ENCODE assay signal across 9 cellular contexts in the genomic region with DNA sequence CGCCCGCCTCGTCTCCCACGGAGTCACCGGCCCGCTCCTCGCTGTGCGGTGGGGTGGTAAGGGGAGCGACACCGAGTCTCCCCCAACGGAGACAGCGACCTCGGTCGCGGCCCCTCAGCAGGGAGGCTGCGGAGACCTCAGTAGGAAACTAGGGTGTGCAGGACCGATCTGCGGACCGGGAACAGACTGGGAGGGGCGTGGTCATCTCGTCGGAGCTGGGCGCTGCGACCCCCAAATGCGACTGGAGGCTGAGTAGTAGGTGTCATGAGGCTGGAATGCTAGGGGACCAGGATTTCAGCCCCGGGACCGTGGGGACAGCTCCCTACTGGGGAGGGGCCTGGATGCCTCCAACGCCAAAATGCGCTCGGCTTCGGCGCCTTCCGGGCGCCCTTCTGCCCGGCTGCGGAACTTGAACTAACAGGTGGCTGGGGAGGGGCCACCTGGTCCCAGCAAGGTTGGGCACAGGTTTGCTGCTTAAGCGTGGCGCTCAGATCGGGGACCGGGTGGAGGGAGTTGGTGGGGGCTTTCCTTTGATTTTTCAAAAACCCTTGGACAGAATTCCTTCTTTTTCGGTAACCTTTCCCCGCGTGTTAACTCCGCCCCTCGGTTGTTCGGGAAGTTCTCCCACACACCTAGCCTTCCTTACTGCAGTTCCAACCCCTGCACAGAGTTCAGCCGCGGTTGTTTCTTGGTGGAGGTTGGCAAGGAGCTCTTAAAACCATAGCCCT. TPM values are rescaled to one million over a fixed set of nuclear protein-coding genes. Genes with fewer than 3 reads are reported as not detected.
DNase-seq lines count a peak whose midpoint lies in the region; ATAC-seq and TF ChIP-seq lines count a peak whose summit lies in the region.
"Had no signal": no experiment of that assay in that cellular context is flagged by ENCODE, and none has a peak within 500 bp of the region (broad histone marks: within the 10 kb centered on the region; RNA-seq: fewer than 3 reads in every experiment).

No MANE protein-coding gene starts in this region.

- TF ChIP-seq EP300 in gastroesophageal sphincter (IDR thresholded peaks at IDR 0.05): no peak

- intact Hi-C loops in CD14-positive monocyte (cut with micrococcal nuclease): no loop called here

- no peaks in the 10 kb centered on the region for H3K9me3 Mint-ChIP-seq in GM23338
- peaks cover 0 to 14% (median 8%) of the 10 kb centered on the region in 7 donors for H3K9me3 Mint-ChIP-seq in CD14-positive monocyte

- H3K9me3 ChIP-seq in SK-N-MC (ENCODE audit: low read depth, low read length) (no peaks in the 10 kb centered on the region), gastroesophageal sphincter (no peaks in the 10 kb centered on the region)

- H3K36me3 ChIP-seq in GM23338 (ENCODE audit: insufficient read depth) (no peaks in the 10 kb centered on the region), SK-N-MC (ENCODE audit: insufficient read depth, low read length) (no peaks in the 10 kb centered on the region), gastroesophageal sphincter (no peaks in the 10 kb centered on the region)

- ATAC-seq in GM23338: peak; percentile 46
- ATAC-seq in gastroesophageal sphincter: no peak

- H3K9me2 ChIP-seq in GM23338 (ENCODE audit: insufficient read depth): no peaks in the 10 kb centered on the region

- peaks cover 17% of the 10 kb centered on the region; the same call in 1 of the 2 replicates for H3K4me1 ChIP-seq in GM23338 (ENCODE audit: insufficient read depth)
- H3K4me1 ChIP-seq in gastroesophageal sphincter: peaks cover 0 to 25% (median 13%) of the 10 kb centered on the region in 3 donors

- peak overlapping the region; percentile 84 for H3K4me3 ChIP-seq in GM23338
- H3K4me3 ChIP-seq in SK-N-MC: peak overlapping the region; percentile 81
- peak overlapping the region; percentile 31 to 58 for H3K4me3 ChIP-seq in gastroesophageal sphincter
- peak overlapping the region; percentile 45 for H3K4me3 ChIP-seq in retinal pigment epithelial cell (ENCODE audit: low read length)

- no peaks in the 10 kb centered on the region; the same call in 1 of the 2 replicates for H4K20me1 ChIP-seq in GM23338 (replicated peaks; ENCODE audit: insufficient read depth)

- peaks cover 50% of the 10 kb centered on the region for H3K27me3 Mint-ChIP-seq in GM23338 (ENCODE audit: insufficient read depth, low read depth, poor library complexity)
- H3K27me3 Mint-ChIP-seq in CD14-positive monocyte (ENCODE audit: low read depth in 3 of 3): peaks cover 64 to 70% (median 66%) of the 10 kb centered on the region in 3 donors

- peak overlapping the region; percentile 70 for H3K4me3 Mint-ChIP-seq in GM23338
- H3K4me3 Mint-ChIP-seq in CD14-positive monocyte: peak overlapping the region in 1 of 2 donors; percentile 85

- H3K27me3 ChIP-seq in GM23338 (ENCODE audit: insufficient read depth) (peaks cover 45% of the 10 kb centered on the region), gastroesophageal sphincter (peaks cover 79% of the 10 kb centered on the region)

- H3K4me1 Mint-ChIP-seq in GM23338 (peaks cover 29% of the 10 kb centered on the region), CD14-positive monocyte (peaks cover 8% of the 10 kb centered on the region)

- H3K27ac Mint-ChIP-seq in GM23338: no peak overlapping the region
- H3K27ac Mint-ChIP-seq in CD14-positive monocyte: no peak overlapping the region

- H3K27ac ChIP-seq in GM23338 (ENCODE audit: low read depth) (no peak overlapping the region), SK-N-MC (no peak overlapping the region), gastroesophageal sphincter (peak overlapping the region in 1 of 4 donors; percentile 51)

- no peak for TF ChIP-seq POLR2A in gastroesophageal sphincter (IDR thresholded peaks at IDR 0.05)

- peak overlapping the region; percentile 86 for H2AFZ ChIP-seq in GM23338

- H3K36me3 Mint-ChIP-seq in GM23338 (ENCODE audit: low read depth) (no peaks in the 10 kb centered on the region), CD14-positive monocyte (no peaks in the 10 kb centered on the region)

- H3K79me2 ChIP-seq in GM23338 (replicated peaks; ENCODE audit: insufficient read depth): no peaks in the 10 kb centered on the region

- H3K9ac ChIP-seq in SK-N-MC (ENCODE audit: insufficient read length): no peak overlapping the region

- peak overlapping the region; percentile 99 for H3K4me2 ChIP-seq in GM23338

- DNase-seq in GM23338 (ENCODE audit: low spot score): peak; percentile 71
- DNase-seq in SK-N-MC (ENCODE audit: low read depth, low spot score): no peak
- no peak for DNase-seq in retinal pigment epithelial cell (ENCODE audit: low read depth)
- DNase-seq in superior temporal gyrus (ENCODE audit: extremely low spot score): no peak
- no peak for DNase-seq in activated CD8-positive, alpha-beta memory T cell treated with anti-CD3 and anti-CD28 coated beads, Interleukin-2, amount 50 U/mL, for 48 hours
- DNase-seq in CD14-positive monocyte (ENCODE audit: low spot score): no peak
- DNase-seq in CD1c-positive myeloid dendritic cell (ENCODE audit: extremely low spot score): no peak

- 0 out of 2 replicates have a peak, but pooled peaks cover 4% of the 10 kb centered on the region for H3F3A ChIP-seq in GM23338 (replicated peaks; ENCODE audit: low read depth)

- 13 to 15% methylated on average over 10 to 12 of the region's 48 CpGs for whole genome bisulfite sequencing in gastroesophageal sphincter (ENCODE audit: low coverage in 1 of 2), 2 donors

- TF ChIP-seq CTCF in GM23338 (conservative IDR thresholded peaks at IDR 0.05; ENCODE audit: low read depth in 2 of 2) (no peak), gastroesophageal sphincter (IDR thresholded peaks at IDR 0.05) (no peak), retinal pigment epithelial cell (conservative IDR thresholded peaks at IDR 0.05; ENCODE audit: low read depth, low read length) (no peak), CD14-positive monocyte (IDR thresholded peaks at IDR 0.05) (no peak)

TF ChIP-seq in GM23338, 12 proteins besides CTCF, POLR2A, EP300 and RAD21 (continues in another document):
- TF ChIP-seq ZNF331 (CRISPR knock-in tag; IDR thresholded peaks at IDR 0.05; ENCODE audit: low read depth): no peak
- TF ChIP-seq, protein P1, sequence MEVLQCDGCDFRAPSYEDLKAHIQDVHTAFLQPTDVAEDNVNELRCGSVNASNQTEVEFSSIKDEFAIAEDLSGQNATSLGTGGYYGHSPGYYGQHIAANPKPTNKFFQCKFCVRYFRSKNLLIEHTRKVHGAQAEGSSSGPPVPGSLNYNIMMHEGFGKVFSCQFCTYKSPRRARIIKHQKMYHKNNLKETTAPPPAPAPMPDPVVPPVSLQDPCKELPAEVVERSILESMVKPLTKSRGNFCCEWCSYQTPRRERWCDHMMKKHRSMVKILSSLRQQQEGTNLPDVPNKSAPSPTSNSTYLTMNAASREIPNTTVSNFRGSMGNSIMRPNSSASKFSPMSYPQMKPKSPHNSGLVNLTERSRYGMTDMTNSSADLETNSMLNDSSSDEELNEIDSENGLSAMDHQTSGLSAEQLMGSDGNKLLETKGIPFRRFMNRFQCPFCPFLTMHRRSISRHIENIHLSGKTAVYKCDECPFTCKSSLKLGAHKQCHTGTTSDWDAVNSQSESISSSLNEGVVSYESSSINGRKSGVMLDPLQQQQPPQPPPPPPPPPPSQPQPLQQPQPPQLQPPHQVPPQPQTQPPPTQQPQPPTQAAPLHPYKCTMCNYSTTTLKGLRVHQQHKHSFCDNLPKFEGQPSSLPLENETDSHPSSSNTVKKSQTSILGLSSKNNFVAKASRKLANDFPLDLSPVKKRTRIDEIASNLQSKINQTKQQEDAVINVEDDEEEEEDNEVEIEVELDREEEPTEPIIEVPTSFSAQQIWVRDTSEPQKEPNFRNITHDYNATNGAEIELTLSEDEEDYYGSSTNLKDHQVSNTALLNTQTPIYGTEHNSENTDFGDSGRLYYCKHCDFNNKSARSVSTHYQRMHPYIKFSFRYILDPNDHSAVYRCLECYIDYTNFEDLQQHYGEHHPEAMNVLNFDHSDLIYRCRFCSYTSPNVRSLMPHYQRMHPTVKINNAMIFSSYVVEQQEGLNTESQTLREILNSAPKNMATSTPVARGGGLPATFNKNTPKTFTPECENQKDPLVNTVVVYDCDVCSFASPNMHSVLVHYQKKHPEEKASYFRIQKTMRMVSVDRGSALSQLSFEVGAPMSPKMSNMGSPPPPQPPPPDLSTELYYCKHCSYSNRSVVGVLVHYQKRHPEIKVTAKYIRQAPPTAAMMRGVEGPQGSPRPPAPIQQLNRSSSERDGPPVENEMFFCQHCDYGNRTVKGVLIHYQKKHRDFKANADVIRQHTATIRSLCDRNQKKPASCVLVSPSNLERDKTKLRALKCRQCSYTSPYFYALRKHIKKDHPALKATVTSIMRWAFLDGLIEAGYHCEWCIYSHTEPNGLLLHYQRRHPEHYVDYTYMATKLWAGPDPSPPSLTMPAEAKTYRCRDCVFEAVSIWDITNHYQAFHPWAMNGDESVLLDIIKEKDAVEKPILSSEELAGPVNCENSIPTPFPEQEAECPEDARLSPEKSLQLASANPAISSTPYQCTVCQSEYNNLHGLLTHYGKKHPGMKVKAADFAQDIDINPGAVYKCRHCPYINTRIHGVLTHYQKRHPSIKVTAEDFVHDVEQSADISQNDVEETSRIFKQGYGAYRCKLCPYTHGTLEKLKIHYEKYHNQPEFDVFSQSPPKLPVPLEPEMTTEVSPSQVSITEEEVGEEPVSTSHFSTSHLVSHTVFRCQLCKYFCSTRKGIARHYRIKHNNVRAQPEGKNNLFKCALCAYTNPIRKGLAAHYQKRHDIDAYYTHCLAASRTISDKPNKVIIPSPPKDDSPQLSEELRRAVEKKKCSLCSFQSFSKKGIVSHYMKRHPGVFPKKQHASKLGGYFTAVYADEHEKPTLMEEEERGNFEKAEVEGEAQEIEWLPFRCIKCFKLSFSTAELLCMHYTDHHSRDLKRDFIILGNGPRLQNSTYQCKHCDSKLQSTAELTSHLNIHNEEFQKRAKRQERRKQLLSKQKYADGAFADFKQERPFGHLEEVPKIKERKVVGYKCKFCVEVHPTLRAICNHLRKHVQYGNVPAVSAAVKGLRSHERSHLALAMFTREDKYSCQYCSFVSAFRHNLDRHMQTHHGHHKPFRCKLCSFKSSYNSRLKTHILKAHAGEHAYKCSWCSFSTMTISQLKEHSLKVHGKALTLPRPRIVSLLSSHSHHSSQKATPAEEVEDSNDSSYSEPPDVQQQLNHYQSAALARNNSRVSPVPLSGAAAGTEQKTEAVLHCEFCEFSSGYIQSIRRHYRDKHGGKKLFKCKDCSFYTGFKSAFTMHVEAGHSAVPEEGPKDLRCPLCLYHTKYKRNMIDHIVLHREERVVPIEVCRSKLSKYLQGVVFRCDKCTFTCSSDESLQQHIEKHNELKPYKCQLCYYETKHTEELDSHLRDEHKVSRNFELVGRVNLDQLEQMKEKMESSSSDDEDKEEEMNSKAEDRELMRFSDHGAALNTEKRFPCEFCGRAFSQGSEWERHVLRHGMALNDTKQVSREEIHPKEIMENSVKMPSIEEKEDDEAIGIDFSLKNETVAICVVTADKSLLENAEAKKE (CRISPR knock-in tag; IDR thresholded peaks at IDR 0.05): no peak

RNA-seq across cellular contexts. Expression of a gene that starts 1.5 kb away (rescaled TPM):
- total RNA-seq in GM23338 (2014; rRNA removed; shearing (Covaris generic)): 4.0 and 4.1 TPM in 2 replicates
- polyA plus RNA-seq in GM23338 (2016; fragmentation: Nextera tagmentation; extraction: Ambion mirVana) (1.6 and 1.9 TPM in 2 replicates), CD14-positive monocyte (not detected)
- total RNA-seq in gastroesophageal sphincter: 10 to 100 TPM in 1 of 4 donors, 1 to 10 TPM in 1, under 1 TPM in 1, not detected in 1; 0.13 to 13.5 (median 2.1) TPM
- total RNA-seq: renal cortical epithelial cell had no signal
